In genomic region chr19:12484371-12485322, GRCh38 we compare ENCODE assay signal across 8 cellular contexts. TPM values are rescaled to one million over a fixed set of nuclear protein-coding genes. Genes with fewer than 3 reads are reported as not detected.
DNase-seq lines count a peak whose midpoint lies in the region; ATAC-seq and TF ChIP-seq lines count a peak whose summit lies in the region.

TSS of gene ZNF709 (minus strand) at chr19:12484816. CDS start at chr19:12484657, 159 bp downstream.

- ATAC-seq in GM21515 (IDR thresholded peaks at IDR 0.05; ENCODE audit: unreplicated experiment), result peak; percentile 93
- peak; percentile 99 for ATAC-seq in natural killer cell treated with Interleukin-12 subunit alpha and Interleukin-12 subunit beta and Interleukin-15 and Interleukin-18, amount 100 ng/mL, for 72 hours

- H3K4me3 ChIP-seq in Jurkat, Clone E6-1 (ENCODE audit: low read length), result peak within 1 kb of the TSS; percentile 91
- peak within 1 kb of the TSS; percentile 99 for H3K4me3 ChIP-seq in fibroblast of the aortic adventitia (ENCODE audit: low read depth, low read length)

- H3K4me3 Mint-ChIP-seq in natural killer cell treated with Interleukin-12 subunit alpha and Interleukin-12 subunit beta and Interleukin-15 and Interleukin-18, amount 100 ng/mL, for 72 hours, result peak within 1 kb of the TSS; percentile 95

- no peaks in the 10 kb centered on the region for H3K9me3 Mint-ChIP-seq in natural killer cell treated with Interleukin-12 subunit alpha and Interleukin-12 subunit beta and Interleukin-15 and Interleukin-18, amount 100 ng/mL, for 72 hours

- peak within 1 kb of the TSS; percentile 43 to 82 for H3K27ac Mint-ChIP-seq in natural killer cell treated with Interleukin-12 subunit alpha and Interleukin-12 subunit beta and Interleukin-15 and Interleukin-18, amount 100 ng/mL, for 72 hours

- DNase-seq in DMS114 treated with DMSO at 0.1 percent for 48 hours (lab: John Stamatoyannopoulos, UW; ENCODE audit: unreplicated experiment) (peak; percentile 70), RPMI7951 (ENCODE audit: low read depth) (peak; percentile 83), fibroblast of the aortic adventitia (ENCODE audit: low read depth) (peak; percentile 79)
- DNase-seq in Jurkat, Clone E6-1 (ENCODE audit: low read depth, low spot score), result peak; percentile 89
- DNase-seq in activated effector memory CD4-positive, alpha-beta T cell treated with Interleukin-2 at 50 U/mL for 16 hours, result peak; percentile 80
- DNase-seq in natural killer cell treated with Interleukin-12 subunit alpha and Interleukin-12 subunit beta and Interleukin-15 and Interleukin-18, amount 100 ng/mL, for 72 hours (ENCODE audit: low spot score), result peak; percentile 92
- peak; percentile 72 to 88 (median 84) for DNase-seq in stimulated activated naive CD4-positive, alpha-beta T cell (lab: John Stamatoyannopoulos, UW)

- H3K4me1 Mint-ChIP-seq in natural killer cell treated with Interleukin-12 subunit alpha and Interleukin-12 subunit beta and Interleukin-15 and Interleukin-18, amount 100 ng/mL, for 72 hours (ENCODE audit: low read depth in 2 of 2), result peaks cover 22 to 23% of the 10 kb centered on the region in 2 donors

- H3K27me3 Mint-ChIP-seq in natural killer cell treated with Interleukin-12 subunit alpha and Interleukin-12 subunit beta and Interleukin-15 and Interleukin-18, amount 100 ng/mL, for 72 hours, result no peaks in the 10 kb centered on the region

- no peaks in the 10 kb centered on the region for H3K36me3 Mint-ChIP-seq in natural killer cell treated with Interleukin-12 subunit alpha and Interleukin-12 subunit beta and Interleukin-15 and Interleukin-18, amount 100 ng/mL, for 72 hours

- TF ChIP-seq CTCF in fibroblast of the aortic adventitia (IDR thresholded peaks at IDR 0.05; ENCODE audit: insufficient read depth, low read length), result no peak

RNA-seq across cellular contexts. Expression of gene ZNF709, which starts in this region (rescaled TPM):
- 0.84 TPM for polyA plus RNA-seq in Jurkat, Clone E6-1 (2012; ENCODE audit: insufficient read depth, insufficient read length)
- 3.0 and 3.5 TPM in 2 replicates for total RNA-seq in RPMI7951 (2014; rRNA removed; shearing (Covaris generic))
- 1.4 and 3.8 TPM in 2 replicates for total RNA-seq in fibroblast of the aortic adventitia (ENCODE audit: low replicate concordance)
- total RNA-seq in natural killer cell treated with Interleukin-12 subunit alpha and Interleukin-12 subunit beta and Interleukin-15 and Interleukin-18, amount 100 ng/mL, for 72 hours, result 1 to 10 TPM; 1.3 to 1.6 TPM

Comparison
In these comparisons a context has a peak if more than half of its experiments do, and no peak if none do; other contexts are left out.
1. Peak in every context shown above with its lines: DNase-seq, ATAC-seq and H3K4me3 ChIP-seq.